ENCODE assay signal across 8 cellular contexts in genomic region chr7:32728412-32729334, GRCh38.
A peak's percentile ranks its signal among the peaks of the same experiment; 100 is the strongest.
DNase-seq lines count a peak whose midpoint lies in the region; ATAC-seq and TF ChIP-seq lines count a peak whose summit lies in the region.
"Not testable (repeated sequence)": the region's sequence is repeated elsewhere in the genome, so short reads cannot be mapped to it uniquely, and the experiment has no call there.

No MANE protein-coding gene starts in this region.

- H3K27ac ChIP-seq in HL-60 (replicated peaks) = peak overlapping the region; percentile 86

- H3K4me1 Mint-ChIP-seq in endothelial cell (ENCODE audit: unreplicated experiment); memory B cell: not testable (repeated sequence)

- H3K27me3 ChIP-seq in HL-60 (ENCODE audit: insufficient read depth, poor library complexity, severe bottlenecking) = not testable (repeated sequence)

- not testable (repeated sequence) for TF ChIP-seq CTCF in HL-60 (IDR thresholded peaks at IDR 0.05; ENCODE audit: insufficient read depth, low read length); endothelial cell (IDR thresholded peaks at IDR 0.05; ENCODE audit: unreplicated experiment)

- DNase-seq in COLO829 (ENCODE audit: low spot score) = peak; percentile 10
- DNase-seq in HL-60 (ENCODE audit: low read depth in 1 of 2, low spot score in 1 of 2) = peak; percentile 16 to 64
- DNase-seq in NOMO-1 (lab: John Stamatoyannopoulos, UW; ENCODE audit: unreplicated experiment in 2 of 2) = peak; percentile 15 to 60
- DNase-seq in activated CD8-positive, alpha-beta memory T cell treated with anti-CD3 and anti-CD28 coated beads, Interleukin-2, amount 50 U/mL, for 4 hours = peak; percentile 28
- peak; percentile 70 for DNase-seq in endothelial cell (ENCODE audit: low spot score)
- peak; percentile 40 to 54 for DNase-seq in memory B cell (ENCODE audit: low spot score in 2 of 2)
- DNase-seq in stimulated activated CD8-positive, alpha-beta memory T cell treated with anti-CD3 and anti-CD28 coated beads, Interleukin-12 subunit alpha, Interleukin-12 subunit beta, amount 100 ng/mL, for 1 hour (ENCODE audit: low read depth) = peak; percentile 4

- peak overlapping the region; percentile 86 for H3K4me3 Mint-ChIP-seq in endothelial cell (ENCODE audit: unreplicated experiment)
- peak overlapping the region; percentile 81 for H3K4me3 Mint-ChIP-seq in memory B cell

- not testable (repeated sequence) for H3K27me3 Mint-ChIP-seq in endothelial cell (ENCODE audit: unreplicated experiment); memory B cell

- not testable (repeated sequence) for H3K27ac Mint-ChIP-seq in endothelial cell (ENCODE audit: unreplicated experiment); memory B cell

- not testable (repeated sequence) for H3K36me3 Mint-ChIP-seq in endothelial cell (ENCODE audit: low read depth, unreplicated experiment); memory B cell

- ATAC-seq in GM21390 (IDR thresholded peaks at IDR 0.05; ENCODE audit: unreplicated experiment) = peak; percentile 63
- ATAC-seq in memory B cell (ENCODE audit: low read depth) = peak; percentile 68

- H3K4me3 ChIP-seq in HL-60 (replicated peaks; ENCODE audit: insufficient read depth, low read length) = peak overlapping the region; percentile 65

- H3K9me3 Mint-ChIP-seq in endothelial cell (ENCODE audit: unreplicated experiment); memory B cell: not testable (repeated sequence)

Comparison
In these comparisons a context has a peak if more than half of its experiments do, and no peak if none do; other contexts are left out.
1. Peak in every context shown above with its lines: DNase-seq, ATAC-seq, H3K4me3 ChIP-seq and H3K27ac ChIP-seq.
2. DNase-seq: peak in every context shown above with its lines; median percentile 70 in endothelial cell; 47 in memory B cell; 40 in HL-60; 38 in NOMO-1; 28 in activated CD8-positive, alpha-beta memory T cell treated with anti-CD3 and anti-CD28 coated beads, Interleukin-2, amount 50 U/mL, for 4 hours; 10 in COLO829; 4 in stimulated activated CD8-positive, alpha-beta memory T cell treated with anti-CD3 and anti-CD28 coated beads, Interleukin-12 subunit alpha, Interleukin-12 subunit beta, amount 100 ng/mL, for 1 hour.